1 cellular context compared by ENCODE assay signal in the genomic region with DNA sequence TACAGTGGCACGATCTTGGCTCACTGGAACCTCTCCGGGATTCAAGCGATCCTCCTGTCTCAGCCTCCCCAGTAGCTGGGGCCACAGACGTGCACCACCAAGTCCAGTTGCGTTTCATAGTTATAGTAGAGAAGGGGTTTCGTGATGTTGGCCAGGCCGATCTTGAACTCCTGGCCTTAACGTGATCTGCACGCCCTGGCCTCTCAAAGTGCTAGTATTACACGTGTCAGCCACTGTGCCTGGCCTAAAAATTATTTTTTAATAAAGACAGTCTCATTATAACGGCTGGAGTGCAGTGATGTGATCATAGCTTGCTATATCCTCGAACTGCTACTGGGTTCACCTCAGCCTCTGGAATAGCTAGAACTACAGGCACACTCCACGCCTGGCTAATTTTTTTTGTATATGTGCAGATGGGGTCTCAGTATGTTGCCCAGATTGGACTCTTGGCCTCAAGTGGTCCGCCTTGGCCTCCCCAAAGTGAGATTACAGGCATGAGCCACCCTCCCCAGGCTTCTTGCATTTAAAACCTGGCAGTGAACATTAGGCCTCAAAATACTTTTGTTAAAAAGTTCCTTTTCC.
TF ChIP-seq lines count a peak whose summit lies in the region.

No MANE protein-coding gene starts in this region.

TF ChIP-seq in K562, 482 proteins besides CTCF, POLR2A, EP300 and RAD21:
- TF ChIP-seq BMI1 (IDR thresholded peaks at IDR 0.05; ENCODE audit: low read length) (no peak), AFF4 (CRISPR knock-in tag; IDR thresholded peaks at IDR 0.05) (peak; percentile 61; the same call in 1 of the 2 replicates)
- TF ChIP-seq, protein P1, sequence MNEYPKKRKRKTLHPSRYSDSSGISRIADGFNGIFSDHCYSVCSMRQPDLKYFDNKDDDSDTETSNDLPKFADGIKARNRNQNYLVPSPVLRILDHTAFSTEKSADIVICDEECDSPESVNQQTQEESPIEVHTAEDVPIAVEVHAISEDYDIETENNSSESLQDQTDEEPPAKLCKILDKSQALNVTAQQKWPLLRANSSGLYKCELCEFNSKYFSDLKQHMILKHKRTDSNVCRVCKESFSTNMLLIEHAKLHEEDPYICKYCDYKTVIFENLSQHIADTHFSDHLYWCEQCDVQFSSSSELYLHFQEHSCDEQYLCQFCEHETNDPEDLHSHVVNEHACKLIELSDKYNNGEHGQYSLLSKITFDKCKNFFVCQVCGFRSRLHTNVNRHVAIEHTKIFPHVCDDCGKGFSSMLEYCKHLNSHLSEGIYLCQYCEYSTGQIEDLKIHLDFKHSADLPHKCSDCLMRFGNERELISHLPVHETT (CRISPR knock-in tag; conservative IDR thresholded peaks at IDR 0.05 in 1 of 2, IDR thresholded peaks at IDR 0.05 in 1 of 2) = no peak
